ENCODE assay signal across 12 cellular contexts in the genomic region with DNA sequence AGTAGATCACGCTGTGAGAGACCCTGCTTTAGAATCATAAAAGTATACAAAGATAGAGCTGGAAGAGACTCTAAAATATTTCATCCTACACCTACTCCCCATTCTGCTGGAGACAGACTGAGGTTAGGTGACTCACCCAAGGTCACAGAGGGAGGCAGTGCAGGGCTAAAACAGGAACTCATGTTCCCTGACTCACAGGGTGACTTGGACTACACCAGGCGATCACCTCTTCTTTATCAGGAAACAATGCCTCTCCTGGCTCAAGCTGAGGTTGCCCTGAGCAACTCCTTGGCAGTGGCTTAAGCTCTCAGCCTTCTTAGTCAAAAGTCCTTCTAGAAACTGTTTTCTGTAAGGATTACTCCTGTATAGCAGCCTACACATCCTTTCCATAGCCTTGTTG. TPM values are rescaled to one million over a fixed set of nuclear protein-coding genes. Genes with fewer than 3 reads are reported as not detected.
A peak's percentile ranks its signal among the peaks of the same experiment; 100 is the strongest.
DNase-seq lines count a peak whose midpoint lies in the region; ATAC-seq and TF ChIP-seq lines count a peak whose summit lies in the region.
"Had no signal": no experiment of that assay in that cellular context is flagged by ENCODE, and none has a peak within 500 bp of the region (broad histone marks: within the 10 kb centered on the region; RNA-seq: fewer than 3 reads in every experiment).

No MANE protein-coding gene starts in this region.

- intact Hi-C loops in heart left ventricle (cut with DNase I) (no loop called here), uterus (cut with DNase I; ENCODE audit: low total_unique reads) (no loop called here)

- H3K27me3 ChIP-seq in heart left ventricle = peaks cover 0 to 4% (median 0%) of the 10 kb centered on the region in 9 donors
- no peaks in the 10 kb centered on the region for H3K27me3 ChIP-seq in right atrium auricular region
- H3K27me3 ChIP-seq in uterus = no peaks in the 10 kb centered on the region
- H3K27me3 ChIP-seq: body of pancreas had no signal

- no peak for TF ChIP-seq POLR2A in heart left ventricle (IDR thresholded peaks at IDR 0.05)
- no peak for TF ChIP-seq POLR2A in uterus (IDR thresholded peaks at IDR 0.05)

- no peak for TF ChIP-seq CTCF in heart left ventricle (IDR thresholded peaks at IDR 0.05)
- no peak for TF ChIP-seq CTCF in right atrium auricular region (IDR thresholded peaks at IDR 0.05)
- no peak for TF ChIP-seq CTCF in uterus (IDR thresholded peaks at IDR 0.05)

- peak in 1 of 5 donors; percentile 61 for DNase-seq in heart left ventricle
- no peak for DNase-seq in right atrium auricular region (ENCODE audit: low spot score)
- peak; percentile 78 for DNase-seq in SKM-1 treated with dmso at 0.1 percent for 144 hours (lab: John Stamatoyannopoulos, UW; ENCODE audit: unreplicated experiment)
- DNase-seq in glomerular endothelial cell (ENCODE audit: extremely low read depth, low read depth, low spot score) = peak; percentile 95
- peak; percentile 77 to 87 for DNase-seq in uterus
- DNase-seq in HuH-7.5 (ENCODE audit: low spot score) = no peak
- DNase-seq in activated CD4-positive, CD25-positive, alpha-beta regulatory T cell (lab: John Stamatoyannopoulos, UW) = no peak
- DNase-seq: DND-41, natural killer cell, RPMI8226 had no signal

- 32 to 69% (median 54%) methylated on average over 2 of the region's 2 CpGs for WGBS in heart left ventricle, 4 donors

- H3K4me1 ChIP-seq in heart left ventricle = no peaks in the 10 kb centered on the region
- H3K4me1 ChIP-seq in right atrium auricular region = no peaks in the 10 kb centered on the region
- H3K4me1 ChIP-seq in uterus = peaks cover 0 to 7% of the 10 kb centered on the region in 2 donors
- H3K4me1 ChIP-seq: body of pancreas had no signal

- H3K27ac ChIP-seq in heart left ventricle (no peak overlapping the region), right atrium auricular region (no peak overlapping the region), uterus (peak overlapping the region; percentile 66 to 80)
- H3K27ac ChIP-seq: body of pancreas had no signal

- peaks cover 0 to 11% (median 0%) of the 10 kb centered on the region in 12 donors for H3K9me3 ChIP-seq in heart left ventricle
- peaks cover 0 to 12% of the 10 kb centered on the region in 2 donors for H3K9me3 ChIP-seq in right atrium auricular region
- no peaks in the 10 kb centered on the region for H3K9me3 ChIP-seq in uterus
- H3K9me3 ChIP-seq: body of pancreas had no signal

- no peak overlapping the region for H3K4me3 ChIP-seq in heart left ventricle
- no peak overlapping the region for H3K4me3 ChIP-seq in right atrium auricular region
- no peak overlapping the region for H3K4me3 ChIP-seq in uterus
- H3K4me3 ChIP-seq: body of pancreas had no signal

- H3K36me3 ChIP-seq in heart left ventricle (no peaks in the 10 kb centered on the region), right atrium auricular region (no peaks in the 10 kb centered on the region), uterus (no peaks in the 10 kb centered on the region)

- peak in 3 of 4 donors; percentile 66 to 98 (median 92) for ATAC-seq in heart left ventricle
- ATAC-seq in GM18873 (IDR thresholded peaks at IDR 0.05; ENCODE audit: low FRiP score, unreplicated experiment) = no peak
- ATAC-seq: body of pancreas, natural killer cell had no signal

RNA-seq across cellular contexts. Expression of gene TNFAIP8L3, which starts 26.4 kb away (rescaled TPM):
- total RNA-seq in heart left ventricle (10 to 100 TPM in 1 of 9 donors, 1 to 10 TPM in 8; 1.3 to 14.1 (median 3.1) TPM), right atrium auricular region (1 to 10 TPM; 1.2 to 7.7 TPM), glomerular endothelial cell (19.1 and 46.6 TPM in 2 replicates), uterus (100 to 1,000 TPM in 1 of 4 donors, 10 to 100 TPM in 3; 20.0 to 173 (median 43.2) TPM)
- 10 to 100 TPM in 1 of 2 donors, 1 to 10 TPM in 1; 1.4 to 28.0 TPM for polyA plus RNA-seq in heart left ventricle
- total RNA-seq: natural killer cell had no signal

Comparison
In these comparisons a context has a peak if more than half of its experiments do, and no peak if none do; other contexts are left out.
1. DNase-seq: peak in SKM-1 treated with dmso at 0.1 percent for 144 hours (single experiment), glomerular endothelial cell (single experiment) and uterus (2 of 2); none in right atrium auricular region (single experiment), HuH-7.5 (single experiment) and activated CD4-positive, CD25-positive, alpha-beta regulatory T cell (0 of 4).
2. H3K27ac ChIP-seq: peak in uterus (2 of 2); none in heart left ventricle (0 of 12) and right atrium auricular region (0 of 2).